Comparison of ENCODE assay signal across 9 cellular contexts in the genomic region with DNA sequence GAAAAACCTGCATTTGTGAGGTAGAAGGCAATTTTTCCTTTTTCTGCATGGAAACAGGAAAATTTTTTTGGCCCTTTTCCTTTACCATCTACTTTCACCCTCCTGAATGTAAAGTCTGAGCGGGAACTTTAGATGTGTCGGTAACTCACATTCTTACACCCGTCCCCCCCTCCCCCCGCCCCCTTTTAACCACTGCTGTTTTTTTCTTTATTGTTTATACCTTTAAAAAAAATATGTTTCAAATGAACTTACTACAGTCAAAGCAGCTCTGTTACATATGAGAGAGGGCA. TPM values are rescaled to one million over a fixed set of nuclear protein-coding genes. Genes with fewer than 3 reads are reported as not detected.
DNase-seq lines count a peak whose midpoint lies in the region; ATAC-seq and TF ChIP-seq lines count a peak whose summit lies in the region.
"Had no signal": no experiment of that assay in that cellular context is flagged by ENCODE, and none has a peak within 500 bp of the region (broad histone marks: within the 10 kb centered on the region; RNA-seq: fewer than 3 reads in every experiment).

No MANE protein-coding gene starts in this region.

- in situ Hi-C loops in astrocyte of the cerebellum (cut with HindIII; ENCODE audit: low sequenced_read_pairs) = no loop called here

- peaks cover 56% of the 10 kb centered on the region for H3K4me1 Mint-ChIP-seq in activated naive CD4-positive, alpha-beta T cell treated with anti-CD3 and anti-CD28 coated beads, Interleukin-2, amount 50 U/mL, for 24 hours

- H3K4me1 ChIP-seq in lung (ENCODE audit: control insufficient read depth in 2 of 2, insufficient read depth in 2 of 2, low read length in 2 of 2) (peaks cover 0 to 7% of the 10 kb centered on the region in 2 donors), upper lobe of left lung (peaks cover 37 to 76% (median 51%) of the 10 kb centered on the region in 4 donors)

- ATAC-seq in lung (ENCODE audit: insufficient read depth, low FRiP score) (no peak), upper lobe of left lung (ENCODE audit: low FRiP score in 2 of 2) (no peak), GM18873 (IDR thresholded peaks at IDR 0.05; ENCODE audit: low FRiP score, unreplicated experiment) (no peak)

- H3K27ac ChIP-seq in lung (ENCODE audit: low read depth in 1 of 2, low read length in 1 of 2) (peak overlapping the region; percentile 92 to 99), upper lobe of left lung (peak overlapping the region; percentile 92 to 98 (median 94))

- H3K36me3 ChIP-seq in lung (ENCODE audit: control insufficient read depth in 2 of 2, insufficient read depth in 2 of 2, low read length in 2 of 2) (no peaks in the 10 kb centered on the region), upper lobe of left lung (no peaks in the 10 kb centered on the region)

- WGBS in lung, 2 donors = 0 to 2% methylated on average over 4 of the region's 4 CpGs
- WGBS in upper lobe of left lung, 2 donors = 0 to 5% methylated on average over 4 of the region's 4 CpGs

- peaks cover 26% of the 10 kb centered on the region for H3K27me3 Mint-ChIP-seq in activated naive CD4-positive, alpha-beta T cell treated with anti-CD3 and anti-CD28 coated beads, Interleukin-2, amount 50 U/mL, for 24 hours

- no peak for TF ChIP-seq EP300 in upper lobe of left lung (IDR thresholded peaks at IDR 0.05)

- no peaks in the 10 kb centered on the region for H3K9me3 Mint-ChIP-seq in activated naive CD4-positive, alpha-beta T cell treated with anti-CD3 and anti-CD28 coated beads, Interleukin-2, amount 50 U/mL, for 24 hours
- H3K9me3 Mint-ChIP-seq: dendritic cell treated with granulocyte-macrophage colony-stimulating factor and Interleukin-4, amounts not matched to agents 40 ng/mL and 50 ng/mL, for 4 days had no signal

- H3K27me3 ChIP-seq in lung (ENCODE audit: control insufficient read depth, insufficient read depth) (no peaks in the 10 kb centered on the region), upper lobe of left lung (peaks cover 0 to 4% (median 0%) of the 10 kb centered on the region in 4 donors)

- no peak overlapping the region for H3K27ac Mint-ChIP-seq in activated naive CD4-positive, alpha-beta T cell treated with anti-CD3 and anti-CD28 coated beads, Interleukin-2, amount 50 U/mL, for 24 hours

- no peak for DNase-seq in activated naive CD4-positive, alpha-beta T cell treated with Interleukin-2 at 50 U/mL for 16 hours
- DNase-seq in astrocyte of the cerebellum (ENCODE audit: low read depth) (no peak), lung (ENCODE audit: low spot score) (no peak), upper lobe of left lung (no peak), dermis blood vessel endothelial cell (no peak), SW 1271 (lab: John Stamatoyannopoulos, UW) (no peak)

- no peak for TF ChIP-seq POLR2A in upper lobe of left lung (IDR thresholded peaks at IDR 0.05)

- H3K9me3 ChIP-seq in lung (ENCODE audit: control insufficient read depth in 2 of 2, insufficient read depth in 1 of 2, low read length in 1 of 2) (no peaks in the 10 kb centered on the region), upper lobe of left lung (no peaks in the 10 kb centered on the region)

- no peak for TF ChIP-seq CTCF in astrocyte of the cerebellum (IDR thresholded peaks at IDR 0.05; ENCODE audit: low read depth, low read length, missing control alignments)
- TF ChIP-seq CTCF in lung (IDR thresholded peaks at IDR 0.05; ENCODE audit: control extremely low read depth, extremely low read depth) = no peak
- no peak for TF ChIP-seq CTCF in upper lobe of left lung (IDR thresholded peaks at IDR 0.05)

- H3K4me3 ChIP-seq in astrocyte of the cerebellum (ENCODE audit: low read depth, low read length) = peak overlapping the region; percentile 48
- peak overlapping the region; percentile 28 for H3K4me3 ChIP-seq in lung
- peak overlapping the region; percentile 57 to 61 (median 58) for H3K4me3 ChIP-seq in upper lobe of left lung

- no peaks in the 10 kb centered on the region for H3K36me3 Mint-ChIP-seq in activated naive CD4-positive, alpha-beta T cell treated with anti-CD3 and anti-CD28 coated beads, Interleukin-2, amount 50 U/mL, for 24 hours

- H3K4me3 Mint-ChIP-seq in activated naive CD4-positive, alpha-beta T cell treated with anti-CD3 and anti-CD28 coated beads, Interleukin-2, amount 50 U/mL, for 24 hours = peak overlapping the region; percentile 88

RNA-seq across cellular contexts. Expression of a gene that starts 0.5 kb away (rescaled TPM):
- 10 to 100 TPM; 30.8 to 70.6 TPM for total RNA-seq in lung
- polyA plus RNA-seq in lung = 10 to 100 TPM; 16.5 to 24.3 TPM
- total RNA-seq in upper lobe of left lung = 10 to 100 TPM; 12.6 to 43.4 (median 25.9) TPM
- total RNA-seq in dermis blood vessel endothelial cell = 45.8 and 91.0 TPM in 2 replicates
